13 cellular contexts compared by ENCODE assay signal in genomic region chr15:80841537-80841936, GRCh38.
DNase-seq lines count a peak whose midpoint lies in the region; ATAC-seq and TF ChIP-seq lines count a peak whose summit lies in the region.
"Had no signal": no experiment of that assay in that cellular context is flagged by ENCODE, and none has a peak within 500 bp of the region (broad histone marks: within the 10 kb centered on the region; RNA-seq: fewer than 3 reads in every experiment).

No MANE protein-coding gene starts in this region.

- no peaks in the 10 kb centered on the region for H3K9me3 Mint-ChIP-seq in WTC11
- H3K9me3 Mint-ChIP-seq: CD8-positive, alpha-beta memory T cell; GM23338; H9 had no signal

- H3K4me3 Mint-ChIP-seq in WTC11 = no peak overlapping the region
- H3K4me3 Mint-ChIP-seq: B cell; CD8-positive, alpha-beta memory T cell; GM23338; H9 had no signal

- no peaks in the 10 kb centered on the region for H3K9me3 ChIP-seq in HCT116 (ENCODE audit: control insufficient read depth in 1 of 2, insufficient read depth in 1 of 2, low read depth in 1 of 2, low read length in 2 of 2)
- H3K9me3 ChIP-seq in neuronal stem cell (replicated peaks in 1 of 2; ENCODE audit: control insufficient read depth in 2 of 2, insufficient read depth in 1 of 2, low read depth in 1 of 2, low read length in 2 of 2) = no peaks in the 10 kb centered on the region
- H3K9me3 ChIP-seq: BLaER1 treated with 17β-estradiol and CSF1 and Interleukin-3, amounts not matched to agents 10 nM and 100 nM had no signal

- no peak overlapping the region for H3K4ac ChIP-seq in neuronal stem cell (ENCODE audit: low read length)

- H3K79me1 ChIP-seq in neuronal stem cell (ENCODE audit: low read depth, low read length) = peaks cover 2% of the 10 kb centered on the region

- no peak overlapping the region for H2BK5ac ChIP-seq in neuronal stem cell (ENCODE audit: low read length)

- H3K9me2 ChIP-seq in HCT116 (ENCODE audit: insufficient read depth) = no peaks in the 10 kb centered on the region

- H3K4me1 ChIP-seq in HCT116 (ENCODE audit: control insufficient read depth in 1 of 2, insufficient read depth in 2 of 2, low read length in 2 of 2) (peaks cover 32 to 85% of the 10 kb centered on the region in 2 experiments), neuronal stem cell (ENCODE audit: control insufficient read depth in 2 of 2, insufficient read depth in 1 of 2, low read depth in 1 of 2, low read length in 2 of 2) (peaks cover 0 to 6% of the 10 kb centered on the region in 2 donors)

- H3K9ac ChIP-seq in HCT116 (ENCODE audit: low read length) = no peak overlapping the region
- H3K9ac ChIP-seq in neuronal stem cell (ENCODE audit: low read depth, low read length, poor library complexity) = peak overlapping the region; percentile 22
- H3K9ac ChIP-seq: BLaER1 treated with 17β-estradiol and CSF1 and Interleukin-3, amounts not matched to agents 10 nM and 100 nM had no signal

- no peak overlapping the region for H2BK120ac ChIP-seq in neuronal stem cell (ENCODE audit: low read depth, low read length)

- H3K79me2 ChIP-seq in HCT116 (ENCODE audit: insufficient read depth, low read length) = no peaks in the 10 kb centered on the region

- POLR2A ChIA-PET in HCT116 (lab: Charles Lee) (no interaction called here), WTC11 (lab: Charles Lee) (no interaction called here)

- no peak overlapping the region for H3K14ac ChIP-seq in neuronal stem cell (ENCODE audit: low read length)

- H3K4me3 ChIP-seq in HCT116 (replicated peaks in 1 of 2; ENCODE audit: low read depth in 1 of 2, low read length in 2 of 2) (no peak overlapping the region), neuronal stem cell (ENCODE audit: low read length in 2 of 2) (no peak overlapping the region)
- H3K4me3 ChIP-seq: BLaER1 treated with 17β-estradiol and CSF1 and Interleukin-3, amounts not matched to agents 10 nM and 100 nM; GM23338 had no signal

- H2BK12ac ChIP-seq in neuronal stem cell (ENCODE audit: low read length) = no peak overlapping the region

- no peak overlapping the region for H2BK15ac ChIP-seq in neuronal stem cell (ENCODE audit: low read length)

- H3K27ac Mint-ChIP-seq in WTC11 = no peak overlapping the region
- H3K27ac Mint-ChIP-seq: B cell; CD8-positive, alpha-beta memory T cell; GM23338; H9 had no signal

- WGBS in neuronal stem cell (ENCODE audit: extremely low coverage in 2 of 2, insufficient read length in 2 of 2, insufficient replicate concordance in 1 of 2), 2 donors = no CpG with 5 or more reads among the region's 5 CpGs

- H3K4me2 ChIP-seq in HCT116 (ENCODE audit: low read length) (peak overlapping the region; percentile 57), neuronal stem cell (ENCODE audit: insufficient read depth, low read length, poor library complexity, severe bottlenecking) (no peak overlapping the region)
- H3K4me2 ChIP-seq: GM23338 had no signal

- H3K23ac ChIP-seq in neuronal stem cell (ENCODE audit: low read depth, low read length, poor library complexity) = no peak overlapping the region

- no peaks in the 10 kb centered on the region for H3K36me3 ChIP-seq in HCT116 (ENCODE audit: control insufficient read depth in 1 of 2, insufficient read depth in 2 of 2, low read length in 2 of 2)
- H3K36me3 ChIP-seq in neuronal stem cell (replicated peaks in 1 of 2; ENCODE audit: control insufficient read depth in 2 of 2, insufficient read depth in 2 of 2, low read length in 2 of 2) = no peaks in the 10 kb centered on the region
- H3K36me3 ChIP-seq: BLaER1 treated with 17β-estradiol and CSF1 and Interleukin-3, amounts not matched to agents 10 nM and 100 nM had no signal

- no peak overlapping the region for H4K8ac ChIP-seq in neuronal stem cell (ENCODE audit: low read depth, low read length)

- intact Hi-C loops in HCT116 (cut with micrococcal nuclease) = no loop called here

- peak; percentile 48 for DNase-seq in GM03348 (ENCODE audit: low spot score)
- DNase-seq in HCT116 (ENCODE audit: low read depth, low spot score) = no peak
- no peak for DNase-seq in WTC11 (ENCODE audit: low spot score)
- no peak for DNase-seq in neuronal stem cell (ENCODE audit: low spot score)
- DNase-seq in ecto neural progenitor cell (ENCODE audit: low spot score) = no peak
- no peak for DNase-seq in NCI-H1092 treated with DMSO at 0.1 percent for 48 hours (lab: John Stamatoyannopoulos, UW)
- DNase-seq: CD8-positive, alpha-beta memory T cell; COR-L47; H9 had no signal

- TF ChIP-seq CTCF in HCT116 (IDR thresholded peaks at IDR 0.05 in 2 of 3, conservative IDR thresholded peaks at IDR 0.05 in 1 of 3; ENCODE audit: borderline replicate concordance in 1 of 3, insufficient read depth in 1 of 3, low read depth in 2 of 3, low read length in 2 of 3) = no peak
- no peak for TF ChIP-seq CTCF in WTC11 (IDR thresholded peaks at IDR 0.05)

- BruUV-seq in HCT116 (replicated peaks; lab: Mats Ljungman, UMichigan) = no TSS peak

- RAD21 ChIA-PET in HCT116 (lab: Charles Lee; ENCODE audit: low non-redundant PET in 1 of 2, low total read pairs in 2 of 2, uncharacterized antibody in 2 of 2, unreplicated experiment in 2 of 2) = interaction anchor here in 1 of 2 experiments (0.6 kb wide), 1 partner anchor 62 kb away, joined by 3 read pairs; the partner anchor contains the start of gene CEMIP

- no peaks in the 10 kb centered on the region for H4K20me1 ChIP-seq in HCT116 (ENCODE audit: insufficient read depth)
- H4K20me1 ChIP-seq: BLaER1 treated with 17β-estradiol and CSF1 and Interleukin-3, amounts not matched to agents 10 nM and 100 nM had no signal

- H4K91ac ChIP-seq in neuronal stem cell (ENCODE audit: low read depth, low read length, poor library complexity) = no peak overlapping the region

- H3K27me3 ChIP-seq in HCT116 (ENCODE audit: insufficient read depth, low read length) = no peaks in the 10 kb centered on the region
- H3K27me3 ChIP-seq in neuronal stem cell (ENCODE audit: control insufficient read depth in 3 of 3, insufficient read depth in 3 of 3, low read depth in 1 of 3, low read length in 3 of 3) = peaks cover 0 to 13% (median 0%) of the 10 kb centered on the region in 3 experiments
- H3K27me3 ChIP-seq: BLaER1 treated with 17β-estradiol and CSF1 and Interleukin-3, amounts not matched to agents 10 nM and 100 nM had no signal

- H3K36me3 Mint-ChIP-seq in WTC11 = no peaks in the 10 kb centered on the region
- H3K36me3 Mint-ChIP-seq: CD8-positive, alpha-beta memory T cell had no signal

- CTCF ChIA-PET in HCT116 (lab: Charles Lee) = no interaction called here
- CTCF ChIA-PET in WTC11 (lab: Charles Lee) = interaction anchor here (1.0 kb wide), 1 partner anchor 65 kb away, joined by 3 read pairs; no protein-coding TSS in a partner anchor

- no peaks in the 10 kb centered on the region; the same call in 1 of the 2 replicates for H3K27me3 Mint-ChIP-seq in WTC11 (ENCODE audit: low read depth)

- no peak overlapping the region for H2AK5ac ChIP-seq in neuronal stem cell (ENCODE audit: low read depth, low read length)

- peak; percentile 49 for ATAC-seq in HCT116
- ATAC-seq in WTC11 = no peak
- no peak for ATAC-seq in HG03045 (IDR thresholded peaks at IDR 0.05; ENCODE audit: unreplicated experiment)
- ATAC-seq: GM23338 had no signal

- H3K4me1 Mint-ChIP-seq in WTC11 = peaks cover 16% of the 10 kb centered on the region
- H3K4me1 Mint-ChIP-seq: B cell; CD8-positive, alpha-beta memory T cell had no signal

- H3K27ac ChIP-seq in HCT116 (ENCODE audit: low read depth, low read length) (no peak overlapping the region), neuronal stem cell (replicated peaks; ENCODE audit: low read length) (no peak overlapping the region)
- H3K27ac ChIP-seq: BLaER1 treated with 17β-estradiol and CSF1 and Interleukin-3, amounts not matched to agents 10 nM and 100 nM had no signal

- H3K18ac ChIP-seq in neuronal stem cell (ENCODE audit: low read length) = no peak overlapping the region

- TF ChIP-seq POLR2A in HCT116 (IDR thresholded peaks at IDR 0.05; ENCODE audit: borderline replicate concordance, extremely low read depth, insufficient read depth, insufficient read length) = no peak

- H2AFZ ChIP-seq in HCT116 (ENCODE audit: low read depth, low read length, poor library complexity, severe bottlenecking) (no peak overlapping the region), neuronal stem cell (ENCODE audit: low read length) (no peak overlapping the region)
- H2AFZ ChIP-seq: GM23338 had no signal

- TF ChIP-seq RAD21 in HCT116 (IDR thresholded peaks at IDR 0.05; ENCODE audit: low read depth) = no peak

TF ChIP-seq in HCT116, 20 proteins besides CTCF, POLR2A, EP300 and RAD21:
- TF ChIP-seq POLR2AphosphoS5 (IDR thresholded peaks at IDR 0.05; ENCODE audit: low read depth, low read length) (no peak), SP1 (IDR thresholded peaks at IDR 0.05; ENCODE audit: low read depth) (no peak), ATF3 (IDR thresholded peaks at IDR 0.05) (no peak), ZFX (IDR thresholded peaks at IDR 0.05) (no peak), FOSL1 (IDR thresholded peaks at IDR 0.05; ENCODE audit: low read depth) (no peak), YY1 (IDR thresholded peaks at IDR 0.05; ENCODE audit: extremely low read depth, insufficient replicate concordance, low read depth, low read length) (no peak), JUND (IDR thresholded peaks at IDR 0.05) (no peak), TCF7L2 (IDR thresholded peaks at IDR 0.05; ENCODE audit: borderline replicate concordance, extremely low read depth, insufficient read depth, insufficient read length) (no peak)

TF ChIP-seq in WTC11, 78 proteins besides CTCF, POLR2A, EP300 and RAD21:
- TF ChIP-seq GTF2I (CRISPR knock-in tag; conservative IDR thresholded peaks at IDR 0.05) (no peak), NFYB (CRISPR knock-in tag; conservative IDR thresholded peaks at IDR 0.05; ENCODE audit: low read depth) (peak; percentile 57)
